In genomic region chr2:133371286-133371685, GRCh38 we compare ENCODE assay signal across 16 cellular contexts.
DNase-seq lines count a peak whose midpoint lies in the region; ATAC-seq and TF ChIP-seq lines count a peak whose summit lies in the region.
"Had no signal": no experiment of that assay in that cellular context is flagged by ENCODE, and none has a peak within 500 bp of the region (broad histone marks: within the 10 kb centered on the region; RNA-seq: fewer than 3 reads in every experiment).

No MANE protein-coding gene starts in this region.

- H3K9me3 ChIP-seq in IMR-90 (ENCODE audit: control insufficient read depth, insufficient read depth, low read length), result no peaks in the 10 kb centered on the region
- H3K9me3 ChIP-seq: BE2C, BLaER1, Caco-2 had no signal

- H4K20me1 ChIP-seq in IMR-90 (ENCODE audit: insufficient read depth, low read length), result no peaks in the 10 kb centered on the region
- H4K20me1 ChIP-seq: BLaER1 had no signal

- H3K4ac ChIP-seq in IMR-90 (ENCODE audit: low read depth, low read length), result no peak overlapping the region

- ATAC-seq in IMR-90 (ENCODE audit: low read depth) (no peak; the same call in 1 of the 2 replicates), GM18511 (IDR thresholded peaks at IDR 0.05; ENCODE audit: unreplicated experiment) (no peak), Right ventricle myocardium inferior (no peak)

- H3K9me1 ChIP-seq in IMR-90 (ENCODE audit: insufficient read depth, low read length), result peaks cover 2% of the 10 kb centered on the region

- dilution Hi-C loops in IMR-90 (cut with HindIII; ENCODE audit: low sequenced_read_pairs, unreplicated experiment), result no loop called here

- H2AFZ ChIP-seq in IMR-90 (replicated peaks; ENCODE audit: low read length, poor library complexity), result no peak overlapping the region

- no peaks in the 10 kb centered on the region for H3K36me3 ChIP-seq in IMR-90 (ENCODE audit: control insufficient read depth, insufficient read depth, low read length)
- H3K36me3 ChIP-seq: BE2C, BLaER1 had no signal

- TF ChIP-seq CTCF in IMR-90 (conservative IDR thresholded peaks at IDR 0.05; ENCODE audit: low read depth, low read length), result no peak

- H3K4me2 ChIP-seq in IMR-90 (ENCODE audit: low read depth, low read length), result no peak overlapping the region
- H3K4me2 ChIP-seq: BLaER1 had no signal

- no peak overlapping the region for H3K18ac ChIP-seq in IMR-90 (ENCODE audit: low read depth, low read length)

- 0 out of 3 replicates have a peak overlapping the region, but pooled peaks have one; percentile 6 for H2BK15ac ChIP-seq in IMR-90 (ENCODE audit: low read depth, low read length)

- H3K27ac ChIP-seq in IMR-90 (ENCODE audit: insufficient read depth, low read length), result no peak overlapping the region
- H3K27ac ChIP-seq: BLaER1 had no signal

- H3K56ac ChIP-seq in IMR-90 (ENCODE audit: extremely low read depth, insufficient read depth, low read length), result no peak overlapping the region

- no peaks in the 10 kb centered on the region for H3K27me3 ChIP-seq in IMR-90 (ENCODE audit: control insufficient read depth, insufficient read depth, low read length)
- H3K27me3 ChIP-seq: BE2C, BLaER1 had no signal

- no peak for TF ChIP-seq POLR2A in IMR-90 (IDR thresholded peaks at IDR 0.05; ENCODE audit: low read depth, low read length)

- in situ Hi-C loops in IMR-90 (cut with MboI; ENCODE audit: low sequenced_read_pairs) (no loop called here), SK-MEL-5 (cut with HindIII; ENCODE audit: low pct_unique_long_range_greater_than_20kb, low sequenced_read_pairs) (no loop called here)

- CTCF ChIA-PET in IMR-90 (lab: Yijun Ruan, JAX), result no interaction called here

- H3K79me1 ChIP-seq in IMR-90 (ENCODE audit: low read depth in 1 of 2, low read length in 2 of 2), result peaks cover 0 to 2% of the 10 kb centered on the region in 2 experiments; a peak in 1 of 4 replicates

- intact Hi-C loops in IMR-90 (cut with micrococcal nuclease), result no loop called here
- intact Hi-C loops in Right ventricle myocardium inferior (cut with DNase I), result no loop called here

- no peak overlapping the region for H2BK120ac ChIP-seq in IMR-90 (ENCODE audit: low read depth, low read length)

- H2BK5ac ChIP-seq in IMR-90 (ENCODE audit: low read depth, low read length, poor library complexity, severe bottlenecking), result no peak overlapping the region

- no peak overlapping the region for H4K8ac ChIP-seq in IMR-90 (ENCODE audit: low read depth in 2 of 2, low read length in 2 of 2)

- DNase-seq in COLO829 (ENCODE audit: low spot score) (peak; percentile 63), IMR-90 (no peak), SK-MEL-5 (ENCODE audit: low read depth, low spot score) (peak; percentile 98), NCI-H524 treated with DMSO at 0.1 percent for 48 hours (lab: John Stamatoyannopoulos, UW) (no peak), Right ventricle myocardium inferior (ENCODE audit: missing footprints) (no peak)
- DNase-seq: 8988T; ACHN; BE2C; C1 segment of cervical spinal cord; Caco-2; CD4-positive, alpha-beta memory T cell; CD4-positive, CD25-positive, alpha-beta regulatory T cell; CD8-positive, alpha-beta memory T cell; GF-D8 had no signal

- no peak for TF ChIP-seq RAD21 in IMR-90 (IDR thresholded peaks at IDR 0.05; ENCODE audit: low read length)

- H3K14ac ChIP-seq in IMR-90 (replicated peaks; ENCODE audit: low read depth, low read length), result 0 out of 2 replicates have a peak overlapping the region, but pooled peaks have one; percentile 15

- H3K23ac ChIP-seq in IMR-90 (ENCODE audit: low read depth, low read length), result no peak overlapping the region

- H4K91ac ChIP-seq in IMR-90 (ENCODE audit: insufficient read depth, low read depth, low read length), result no peak overlapping the region

- no peak overlapping the region; the same call in 1 of the 2 replicates for H2AK5ac ChIP-seq in IMR-90 (ENCODE audit: low read depth, low read length)

- H2AK9ac ChIP-seq in IMR-90 (replicated peaks; ENCODE audit: low read depth, low read length, poor library complexity), result no peak overlapping the region

- H2BK20ac ChIP-seq in IMR-90 (ENCODE audit: low read depth, low read length), result no peak overlapping the region

- no peak overlapping the region for H3K4me3 ChIP-seq in IMR-90 (ENCODE audit: insufficient read depth, low read depth, low read length)
- H3K4me3 ChIP-seq: BLaER1 had no signal

- H4K5ac ChIP-seq in IMR-90 (ENCODE audit: low read depth, low read length), result no peak overlapping the region

- no peak overlapping the region for H3K9ac ChIP-seq in IMR-90 (ENCODE audit: low read depth, low read length)
- H3K9ac ChIP-seq: BLaER1 had no signal

- 100% methylated on average over 1 of the region's 3 CpGs; no CpG with 5 or more reads in 1 of the 2 experiments for WGBS in IMR-90 (ENCODE audit: extremely low coverage in 2 of 2, insufficient read length in 1 of 2), 2 experiments

- H3K4me1 ChIP-seq in IMR-90 (ENCODE audit: control insufficient read depth, insufficient read depth, low read length), result no peaks in the 10 kb centered on the region; the same call in 1 of the 2 replicates
- H3K4me1 ChIP-seq: BE2C, BLaER1, Caco-2 had no signal

- POLR2A ChIA-PET in IMR-90 (lab: Charles Lee; ENCODE audit: unreplicated experiment), result no interaction called here

- BruUV-seq in IMR-90 (replicated peaks; lab: Mats Ljungman, UMichigan), result no TSS peak

TF ChIP-seq in IMR-90, 13 proteins besides CTCF, POLR2A, EP300 and RAD21:
- TF ChIP-seq CEBPB (IDR thresholded peaks at IDR 0.05; ENCODE audit: low read depth, low read length) (no peak), MXI1 (IDR thresholded peaks at IDR 0.05; ENCODE audit: borderline replicate concordance, low read depth, low read length) (no peak)
- TF ChIP-seq, protein P1, sequence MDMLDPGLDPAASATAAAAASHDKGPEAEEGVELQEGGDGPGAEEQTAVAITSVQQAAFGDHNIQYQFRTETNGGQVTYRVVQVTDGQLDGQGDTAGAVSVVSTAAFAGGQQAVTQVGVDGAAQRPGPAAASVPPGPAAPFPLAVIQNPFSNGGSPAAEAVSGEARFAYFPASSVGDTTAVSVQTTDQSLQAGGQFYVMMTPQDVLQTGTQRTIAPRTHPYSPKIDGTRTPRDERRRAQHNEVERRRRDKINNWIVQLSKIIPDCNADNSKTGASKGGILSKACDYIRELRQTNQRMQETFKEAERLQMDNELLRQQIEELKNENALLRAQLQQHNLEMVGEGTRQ (IDR thresholded peaks at IDR 0.05; ENCODE audit: low read depth, low read length), result no peak

Comparison
In these comparisons a context has a peak if more than half of its experiments do, and no peak if none do; other contexts are left out.
1. DNase-seq: peak in COLO829 (single experiment) and SK-MEL-5 (single experiment); none in IMR-90 (single experiment), NCI-H524 treated with DMSO at 0.1 percent for 48 hours (single experiment) and Right ventricle myocardium inferior (single experiment).